Comparison of ENCODE assay signal across 1 cellular context in genomic region chr5:42583322-42583721, GRCh38.
TF ChIP-seq lines count a peak whose summit lies in the region.

No MANE protein-coding gene starts in this region.

TF ChIP-seq in K562, 482 proteins besides CTCF, POLR2A, EP300 and RAD21 (continued from another document and continues in another):
- TF ChIP-seq MGA (IDR thresholded peaks at IDR 0.05) (no peak), ZNF24 (IDR thresholded peaks at IDR 0.05) (0 out of 2 replicates have a peak, but pooled peaks have one; percentile 25), NCOA1 (IDR thresholded peaks at IDR 0.05; ENCODE audit: low read depth) (no peak), ZNF76 (CRISPR knock-in tag; IDR thresholded peaks at IDR 0.05; ENCODE audit: borderline replicate concordance) (no peak), WHSC1 (IDR thresholded peaks at IDR 0.05; ENCODE audit: low read length) (no peak), ZNF217 (CRISPR knock-in tag; IDR thresholded peaks at IDR 0.05) (no peak), TCFL5 (CRISPR knock-in tag; conservative IDR thresholded peaks at IDR 0.05) (no peak), SMAD3 (CRISPR knock-in tag; conservative IDR thresholded peaks at IDR 0.05) (no peak), ZNF277 (CRISPR knock-in tag; IDR thresholded peaks at IDR 0.05; ENCODE audit: borderline replicate concordance) (no peak), LEF1 (IDR thresholded peaks at IDR 0.05) (peak; percentile 71; the same call in 1 of the 2 replicates), YBX1 (IDR thresholded peaks at IDR 0.05) (no peak), EZH2 (IDR thresholded peaks at IDR 0.05; ENCODE audit: borderline replicate concordance, low read depth, low read length) (no peak), ZNF766 (CRISPR knock-in tag; conservative IDR thresholded peaks at IDR 0.05) (no peak), ZNF140 (CRISPR knock-in tag; IDR thresholded peaks at IDR 0.05) (no peak), ZNF384 (IDR thresholded peaks at IDR 0.05; ENCODE audit: low read depth, low read length) (no peak), PPARD (CRISPR knock-in tag; IDR thresholded peaks at IDR 0.05) (no peak), NCOA2 (IDR thresholded peaks at IDR 0.05; ENCODE audit: partially characterized antibody in 2 of 2) (no peak), HES1 (IDR thresholded peaks at IDR 0.05; ENCODE audit: low read depth) (no peak), HDAC2 (IDR thresholded peaks at IDR 0.05) (no peak), ZNF408 (CRISPR knock-in tag; IDR thresholded peaks at IDR 0.05; ENCODE audit: low read depth) (no peak), GATAD2A (IDR thresholded peaks at IDR 0.05) (peak; percentile 79; the same call in 1 of the 2 replicates), ZBTB12 (CRISPR knock-in tag; IDR thresholded peaks at IDR 0.05) (no peak), DMBX1 (CRISPR knock-in tag; IDR thresholded peaks at IDR 0.05; ENCODE audit: borderline replicate concordance) (peak; percentile 32; the same call in 1 of the 2 replicates), POLR2H (tag; IDR thresholded peaks at IDR 0.05; ENCODE audit: low read depth) (no peak)
- TF ChIP-seq, protein P1, sequence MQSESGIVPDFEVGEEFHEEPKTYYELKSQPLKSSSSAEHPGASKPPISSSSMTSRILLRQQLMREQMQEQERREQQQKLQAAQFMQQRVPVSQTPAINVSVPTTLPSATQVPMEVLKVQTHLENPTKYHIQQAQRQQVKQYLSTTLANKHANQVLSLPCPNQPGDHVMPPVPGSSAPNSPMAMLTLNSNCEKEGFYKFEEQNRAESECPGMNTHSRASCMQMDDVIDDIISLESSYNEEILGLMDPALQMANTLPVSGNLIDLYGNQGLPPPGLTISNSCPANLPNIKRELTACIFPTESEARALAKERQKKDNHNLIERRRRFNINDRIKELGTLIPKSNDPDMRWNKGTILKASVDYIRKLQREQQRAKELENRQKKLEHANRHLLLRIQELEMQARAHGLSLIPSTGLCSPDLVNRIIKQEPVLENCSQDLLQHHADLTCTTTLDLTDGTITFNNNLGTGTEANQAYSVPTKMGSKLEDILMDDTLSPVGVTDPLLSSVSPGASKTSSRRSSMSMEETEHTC (IDR thresholded peaks at IDR 0.05) = no peak
- TF ChIP-seq, protein P2, sequence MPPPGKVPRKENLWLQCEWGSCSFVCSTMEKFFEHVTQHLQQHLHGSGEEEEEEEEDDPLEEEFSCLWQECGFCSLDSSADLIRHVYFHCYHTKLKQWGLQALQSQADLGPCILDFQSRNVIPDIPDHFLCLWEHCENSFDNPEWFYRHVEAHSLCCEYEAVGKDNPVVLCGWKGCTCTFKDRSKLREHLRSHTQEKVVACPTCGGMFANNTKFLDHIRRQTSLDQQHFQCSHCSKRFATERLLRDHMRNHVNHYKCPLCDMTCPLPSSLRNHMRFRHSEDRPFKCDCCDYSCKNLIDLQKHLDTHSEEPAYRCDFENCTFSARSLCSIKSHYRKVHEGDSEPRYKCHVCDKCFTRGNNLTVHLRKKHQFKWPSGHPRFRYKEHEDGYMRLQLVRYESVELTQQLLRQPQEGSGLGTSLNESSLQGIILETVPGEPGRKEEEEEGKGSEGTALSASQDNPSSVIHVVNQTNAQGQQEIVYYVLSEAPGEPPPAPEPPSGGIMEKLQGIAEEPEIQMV (tag; conservative IDR thresholded peaks at IDR 0.05; ENCODE audit: low read depth) = no peak
- TF ChIP-seq, protein P3, sequence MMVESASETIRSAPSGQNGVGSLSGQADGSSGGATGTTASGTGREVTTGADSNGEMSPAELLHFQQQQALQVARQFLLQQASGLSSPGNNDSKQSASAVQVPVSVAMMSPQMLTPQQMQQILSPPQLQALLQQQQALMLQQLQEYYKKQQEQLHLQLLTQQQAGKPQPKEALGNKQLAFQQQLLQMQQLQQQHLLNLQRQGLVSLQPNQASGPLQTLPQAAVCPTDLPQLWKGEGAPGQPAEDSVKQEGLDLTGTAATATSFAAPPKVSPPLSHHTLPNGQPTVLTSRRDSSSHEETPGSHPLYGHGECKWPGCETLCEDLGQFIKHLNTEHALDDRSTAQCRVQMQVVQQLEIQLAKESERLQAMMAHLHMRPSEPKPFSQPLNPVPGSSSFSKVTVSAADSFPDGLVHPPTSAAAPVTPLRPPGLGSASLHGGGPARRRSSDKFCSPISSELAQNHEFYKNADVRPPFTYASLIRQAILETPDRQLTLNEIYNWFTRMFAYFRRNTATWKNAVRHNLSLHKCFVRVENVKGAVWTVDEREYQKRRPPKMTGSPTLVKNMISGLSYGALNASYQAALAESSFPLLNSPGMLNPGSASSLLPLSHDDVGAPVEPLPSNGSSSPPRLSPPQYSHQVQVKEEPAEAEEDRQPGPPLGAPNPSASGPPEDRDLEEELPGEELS (CRISPR knock-in tag; IDR thresholded peaks at IDR 0.05; ENCODE audit: borderline replicate concordance) = no peak
- TF ChIP-seq, protein P4, sequence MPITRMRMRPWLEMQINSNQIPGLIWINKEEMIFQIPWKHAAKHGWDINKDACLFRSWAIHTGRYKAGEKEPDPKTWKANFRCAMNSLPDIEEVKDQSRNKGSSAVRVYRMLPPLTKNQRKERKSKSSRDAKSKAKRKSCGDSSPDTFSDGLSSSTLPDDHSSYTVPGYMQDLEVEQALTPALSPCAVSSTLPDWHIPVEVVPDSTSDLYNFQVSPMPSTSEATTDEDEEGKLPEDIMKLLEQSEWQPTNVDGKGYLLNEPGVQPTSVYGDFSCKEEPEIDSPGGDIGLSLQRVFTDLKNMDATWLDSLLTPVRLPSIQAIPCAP (CRISPR knock-in tag; IDR thresholded peaks at IDR 0.05; ENCODE audit: borderline replicate concordance) = no peak
- TF ChIP-seq, protein P5, sequence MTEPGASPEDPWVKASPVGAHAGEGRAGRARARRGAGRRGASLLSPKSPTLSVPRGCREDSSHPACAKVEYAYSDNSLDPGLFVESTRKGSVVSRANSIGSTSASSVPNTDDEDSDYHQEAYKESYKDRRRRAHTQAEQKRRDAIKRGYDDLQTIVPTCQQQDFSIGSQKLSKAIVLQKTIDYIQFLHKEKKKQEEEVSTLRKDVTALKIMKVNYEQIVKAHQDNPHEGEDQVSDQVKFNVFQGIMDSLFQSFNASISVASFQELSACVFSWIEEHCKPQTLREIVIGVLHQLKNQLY (CRISPR knock-in tag; conservative IDR thresholded peaks at IDR 0.05) = no peak
- TF ChIP-seq, protein P6, sequence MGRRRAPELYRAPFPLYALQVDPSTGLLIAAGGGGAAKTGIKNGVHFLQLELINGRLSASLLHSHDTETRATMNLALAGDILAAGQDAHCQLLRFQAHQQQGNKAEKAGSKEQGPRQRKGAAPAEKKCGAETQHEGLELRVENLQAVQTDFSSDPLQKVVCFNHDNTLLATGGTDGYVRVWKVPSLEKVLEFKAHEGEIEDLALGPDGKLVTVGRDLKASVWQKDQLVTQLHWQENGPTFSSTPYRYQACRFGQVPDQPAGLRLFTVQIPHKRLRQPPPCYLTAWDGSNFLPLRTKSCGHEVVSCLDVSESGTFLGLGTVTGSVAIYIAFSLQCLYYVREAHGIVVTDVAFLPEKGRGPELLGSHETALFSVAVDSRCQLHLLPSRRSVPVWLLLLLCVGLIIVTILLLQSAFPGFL (CRISPR knock-in tag; IDR thresholded peaks at IDR 0.05) = peak; percentile 95
- TF ChIP-seq, protein P7, sequence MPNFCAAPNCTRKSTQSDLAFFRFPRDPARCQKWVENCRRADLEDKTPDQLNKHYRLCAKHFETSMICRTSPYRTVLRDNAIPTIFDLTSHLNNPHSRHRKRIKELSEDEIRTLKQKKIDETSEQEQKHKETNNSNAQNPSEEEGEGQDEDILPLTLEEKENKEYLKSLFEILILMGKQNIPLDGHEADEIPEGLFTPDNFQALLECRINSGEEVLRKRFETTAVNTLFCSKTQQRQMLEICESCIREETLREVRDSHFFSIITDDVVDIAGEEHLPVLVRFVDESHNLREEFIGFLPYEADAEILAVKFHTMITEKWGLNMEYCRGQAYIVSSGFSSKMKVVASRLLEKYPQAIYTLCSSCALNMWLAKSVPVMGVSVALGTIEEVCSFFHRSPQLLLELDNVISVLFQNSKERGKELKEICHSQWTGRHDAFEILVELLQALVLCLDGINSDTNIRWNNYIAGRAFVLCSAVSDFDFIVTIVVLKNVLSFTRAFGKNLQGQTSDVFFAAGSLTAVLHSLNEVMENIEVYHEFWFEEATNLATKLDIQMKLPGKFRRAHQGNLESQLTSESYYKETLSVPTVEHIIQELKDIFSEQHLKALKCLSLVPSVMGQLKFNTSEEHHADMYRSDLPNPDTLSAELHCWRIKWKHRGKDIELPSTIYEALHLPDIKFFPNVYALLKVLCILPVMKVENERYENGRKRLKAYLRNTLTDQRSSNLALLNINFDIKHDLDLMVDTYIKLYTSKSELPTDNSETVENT (CRISPR knock-in tag; IDR thresholded peaks at IDR 0.05) = no peak
